ENCODE assay signal across 18 cellular contexts in the genomic region with DNA sequence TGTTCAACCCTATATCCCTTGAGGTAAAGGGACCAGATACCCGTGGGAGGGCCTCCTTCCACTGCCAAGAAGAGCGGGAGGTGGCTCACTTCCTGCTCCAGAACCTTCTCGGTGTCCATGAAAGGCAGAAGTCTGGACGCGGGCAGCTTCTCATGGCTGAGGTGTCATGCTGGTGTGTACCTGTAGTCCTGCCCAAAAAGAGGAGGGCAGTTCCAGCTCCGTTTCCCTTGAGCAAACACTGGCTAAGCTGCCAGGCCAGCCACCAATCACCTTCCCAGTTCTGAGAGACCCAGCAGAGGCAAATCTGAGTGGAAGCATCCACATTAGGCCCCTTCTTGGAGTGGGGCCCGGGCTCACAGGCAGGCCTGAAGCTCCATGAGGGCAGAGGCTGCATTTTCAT. TPM values are rescaled to one million over a fixed set of nuclear protein-coding genes. Genes with fewer than 3 reads are reported as not detected.
DNase-seq lines count a peak whose midpoint lies in the region; ATAC-seq, FAIRE-seq and TF ChIP-seq lines count a peak whose summit lies in the region.
"Had no signal": no experiment of that assay in that cellular context is flagged by ENCODE, and none has a peak within 500 bp of the region (broad histone marks: within the 10 kb centered on the region; RNA-seq: fewer than 3 reads in every experiment).

No MANE protein-coding gene starts in this region.

- peak; percentile 55 for FAIRE-seq in HTR-8/SVneo (lab: Jason Lieb, UNC)
- FAIRE-seq: GM12891, K562 had no signal

- no peak for TF ChIP-seq EP300 in suprapubic skin (IDR thresholded peaks at IDR 0.05)

- CTCF ChIA-PET in MCF 10A (lab: Yijun Ruan, JAX): interaction anchor here (0.6 kb wide), 1 partner anchor 22 kb away, joined by 3 read pairs; no protein-coding TSS in a partner anchor
- CTCF ChIA-PET in activated CD4-positive, alpha-beta memory T cell treated with anti-CD3 and anti-CD28 coated beads for 36 hours (lab: Charles Lee): interaction anchor here (0.8 kb wide), 1 partner anchor 89 kb away, joined by 3 read pairs; no protein-coding TSS in a partner anchor

- H3K36me3 ChIP-seq in breast epithelium (no peaks in the 10 kb centered on the region), suprapubic skin (peaks cover 5% of the 10 kb centered on the region)

- TF ChIP-seq POLR2A in breast epithelium (IDR thresholded peaks at IDR 0.05) (no peak), suprapubic skin (IDR thresholded peaks at IDR 0.05) (no peak)

- TF ChIP-seq CTCF in breast epithelium (IDR thresholded peaks at IDR 0.05) (no peak), MCF 10A (IDR thresholded peaks at IDR 0.05; ENCODE audit: unreplicated experiment) (no peak), suprapubic skin (IDR thresholded peaks at IDR 0.05) (no peak)

- ATAC-seq in left lobe of liver (peak; percentile 49), HG03039 (IDR thresholded peaks at IDR 0.05; ENCODE audit: unreplicated experiment) (no peak)
- ATAC-seq: K562 had no signal

- WGBS in suprapubic skin: 65% methylated on average over 6 of the region's 7 CpGs

- no peak overlapping the region for H3K4me3 Mint-ChIP-seq in MCF 10A (ENCODE audit: unreplicated experiment)
- no peak overlapping the region for H3K4me3 Mint-ChIP-seq in activated CD4-positive, alpha-beta memory T cell treated with anti-CD3 and anti-CD28 coated beads for 36 hours

- no TSS peak for BruUV-seq in MCF 10A (replicated peaks; lab: Mats Ljungman, UMichigan)

- no peak overlapping the region for H3K27ac Mint-ChIP-seq in MCF 10A (ENCODE audit: low read depth, unreplicated experiment)
- no peak overlapping the region for H3K27ac Mint-ChIP-seq in activated CD4-positive, alpha-beta memory T cell treated with anti-CD3 and anti-CD28 coated beads for 36 hours

- no peak overlapping the region for H3K4me3 ChIP-seq in breast epithelium
- H3K4me3 ChIP-seq in suprapubic skin: no peak overlapping the region
- H3K4me3 ChIP-seq: K562 had no signal

- H3K4me1 ChIP-seq in breast epithelium: peaks cover 5 to 18% of the 10 kb centered on the region in 2 donors
- peaks cover 67% of the 10 kb centered on the region for H3K4me1 ChIP-seq in suprapubic skin
- H3K4me1 ChIP-seq: BE2C had no signal

- no peaks in the 10 kb centered on the region for H3K9me3 Mint-ChIP-seq in MCF 10A (ENCODE audit: unreplicated experiment)
- H3K9me3 Mint-ChIP-seq in activated CD4-positive, alpha-beta memory T cell treated with anti-CD3 and anti-CD28 coated beads for 36 hours: no peaks in the 10 kb centered on the region

- H3K4me1 Mint-ChIP-seq in MCF 10A (ENCODE audit: insufficient read depth, unreplicated experiment): peaks cover 18% of the 10 kb centered on the region
- peaks cover 38% of the 10 kb centered on the region for H3K4me1 Mint-ChIP-seq in activated CD4-positive, alpha-beta memory T cell treated with anti-CD3 and anti-CD28 coated beads for 36 hours (ENCODE audit: low read depth)

- H3K9me3 ChIP-seq in breast epithelium (no peaks in the 10 kb centered on the region), suprapubic skin (no peaks in the 10 kb centered on the region)
- H3K9me3 ChIP-seq: BE2C had no signal

- DNase-seq in breast epithelium (ENCODE audit: low spot score in 2 of 2) (peak in 1 of 2 donors; percentile 59), MCF 10A (ENCODE audit: unreplicated experiment) (no peak), HTR-8/SVneo (ENCODE audit: insufficient read length, low spot score) (no peak), left lobe of liver (ENCODE audit: low spot score) (no peak), suprapubic skin (ENCODE audit: low spot score in 2 of 2) (no peak), medulla oblongata (ENCODE audit: extremely low spot score) (no peak)
- no peak for DNase-seq in activated CD4-positive, alpha-beta memory T cell treated with anti-CD3 and anti-CD28 coated beads for 36 hours
- DNase-seq: 8988T, BE2C, GF-D8, GOT3, NCI-H1048, NCI-H1436 treated with DMSO at 0.1 percent for 48 hours, NCI-H2029 treated with DMSO at 0.1 percent for 48 hours, NCI-H524 had no signal

- H3K27me3 ChIP-seq in breast epithelium (no peaks in the 10 kb centered on the region), suprapubic skin (no peaks in the 10 kb centered on the region)
- H3K27me3 ChIP-seq: BE2C had no signal

- H3K27ac ChIP-seq in breast epithelium (peak overlapping the region; percentile 69 to 72), suprapubic skin (peak overlapping the region; percentile 57)

- intact Hi-C loops in breast epithelium (cut with DNase I; ENCODE audit: low total_unique reads): no loop called here
- intact Hi-C loops in MCF 10A (cut with micrococcal nuclease): no loop called here
- intact Hi-C loops in activated CD4-positive, alpha-beta memory T cell treated with anti-CD3 and anti-CD28 coated beads for 36 hours (cut with micrococcal nuclease): no loop called here

- no peaks in the 10 kb centered on the region for H3K27me3 Mint-ChIP-seq in MCF 10A (ENCODE audit: insufficient read depth, unreplicated experiment)
- H3K27me3 Mint-ChIP-seq in activated CD4-positive, alpha-beta memory T cell treated with anti-CD3 and anti-CD28 coated beads for 36 hours: no peaks in the 10 kb centered on the region

- POLR2A ChIA-PET in MCF 10A (lab: Yijun Ruan, JAX): no interaction called here
- POLR2A ChIA-PET in activated CD4-positive, alpha-beta memory T cell treated with anti-CD3 and anti-CD28 coated beads for 36 hours (lab: Charles Lee): no interaction called here

- H3K36me3 Mint-ChIP-seq in MCF 10A (ENCODE audit: insufficient read depth, unreplicated experiment): peaks cover 28% of the 10 kb centered on the region
- peaks cover 11% of the 10 kb centered on the region for H3K36me3 Mint-ChIP-seq in activated CD4-positive, alpha-beta memory T cell treated with anti-CD3 and anti-CD28 coated beads for 36 hours

RNA-seq across cellular contexts. Expression of a gene that starts 5.6 kb away (rescaled TPM):
- 10 to 100 TPM; 28.1 to 34.1 (median 33.1) TPM for total RNA-seq in breast epithelium
- 27.8 and 33.5 TPM in 2 replicates for total RNA-seq in MCF 10A (2022)
- 9.3 TPM for total RNA-seq in left lobe of liver
- total RNA-seq in suprapubic skin: 10 to 100 TPM; 25.6 to 38.0 (median 33.8) TPM
- total RNA-seq in activated CD4-positive, alpha-beta memory T cell treated with anti-CD3 and anti-CD28 coated beads for 36 hours: 10 to 100 TPM; 24.0 to 27.2 TPM

RNA-seq across cellular contexts. Expression of a gene that starts 44.9 kb away (rescaled TPM):
- total RNA-seq in breast epithelium: 10 to 100 TPM in 1 of 3 donors, 1 to 10 TPM in 2; 8.2 to 11.8 (median 8.6) TPM
- total RNA-seq in MCF 10A (2022): 2.3 and 2.5 TPM in 2 replicates
- total RNA-seq in left lobe of liver: 5.9 TPM
- total RNA-seq in suprapubic skin: 10 to 100 TPM; 11.2 to 21.1 (median 14.6) TPM
- total RNA-seq in activated CD4-positive, alpha-beta memory T cell treated with anti-CD3 and anti-CD28 coated beads for 36 hours: 1 to 10 TPM; 3.0 to 3.2 TPM
